8 cellular contexts compared by ENCODE assay signal in genomic region chr1:78044796-78045599, GRCh38. TPM values are rescaled to one million over a fixed set of nuclear protein-coding genes. Genes with fewer than 3 reads are reported as not detected.
A peak's percentile ranks its signal among the peaks of the same experiment; 100 is the strongest.
DNase-seq lines count a peak whose midpoint lies in the region; ATAC-seq and TF ChIP-seq lines count a peak whose summit lies in the region.

No MANE protein-coding gene starts in this region.

- no peak overlapping the region for H3K4me3 ChIP-seq in CD4-positive, alpha-beta memory T cell (ENCODE audit: low read length in 2 of 2)
- H3K4me3 ChIP-seq in NT2/D1 (ENCODE audit: insufficient read length, low read depth) (peak overlapping the region; percentile 72), ovary (peak overlapping the region; percentile 60)

- TF ChIP-seq CTCF in glutamatergic neuron (IDR thresholded peaks at IDR 0.05; ENCODE audit: partially characterized antibody, unreplicated experiment): no peak
- TF ChIP-seq CTCF in ovary (IDR thresholded peaks at IDR 0.05): no peak

- no peak for DNase-seq in CD4-positive, alpha-beta memory T cell
- DNase-seq in NT2/D1 (ENCODE audit: low read depth, low spot score) (no peak), glutamatergic neuron (no peak), ovary (no peak), ecto neural progenitor cell (ENCODE audit: low spot score) (no peak), LoVo (ENCODE audit: low spot score) (no peak)
- DNase-seq in stimulated activated CD4-positive, alpha-beta T cell treated with anti-CD3 and anti-CD28 coated beads, Interleukin-15, amount 100 ng/mL, for 24 hours: no peak

- CTCF ChIA-PET in CD4-positive, alpha-beta memory T cell (lab: Charles Lee; ENCODE audit: partially characterized antibody): interaction anchor here (2.0 kb wide), 1 partner anchor 10 kb away, joined by 4 read pairs; no protein-coding TSS in a partner anchor

- no peaks in the 10 kb centered on the region for H3K9me3 ChIP-seq in CD4-positive, alpha-beta memory T cell (ENCODE audit: control insufficient read depth in 1 of 2, low read length in 2 of 2)
- H3K9me3 ChIP-seq in NT2/D1 (ENCODE audit: insufficient read depth, low read length) (no peaks in the 10 kb centered on the region), ovary (no peaks in the 10 kb centered on the region)

- ATAC-seq in GM18520 (IDR thresholded peaks at IDR 0.05; ENCODE audit: unreplicated experiment): no peak

- no peak overlapping the region for H3K9ac ChIP-seq in NT2/D1 (ENCODE audit: insufficient read length, low read depth)

- H3K27me3 Mint-ChIP-seq in CD4-positive, alpha-beta memory T cell: peaks cover 34 to 43% of the 10 kb centered on the region in 2 donors
- H3K27me3 Mint-ChIP-seq in glutamatergic neuron (ENCODE audit: unreplicated experiment): peaks cover 13% of the 10 kb centered on the region

- TF ChIP-seq EP300 in ovary (IDR thresholded peaks at IDR 0.05): no peak

- H3K4me3 Mint-ChIP-seq in CD4-positive, alpha-beta memory T cell: peak overlapping the region; percentile 65 to 84 (median 76)
- H3K4me3 Mint-ChIP-seq in glutamatergic neuron (ENCODE audit: unreplicated experiment): peak overlapping the region; percentile 82

- H3K4me1 ChIP-seq in CD4-positive, alpha-beta memory T cell (ENCODE audit: insufficient read depth, low read length): peaks cover 15% of the 10 kb centered on the region
- H3K4me1 ChIP-seq in NT2/D1 (ENCODE audit: insufficient read depth, insufficient read length): no peaks in the 10 kb centered on the region
- H3K4me1 ChIP-seq in ovary (ENCODE audit: insufficient read depth): peaks cover 6% of the 10 kb centered on the region

- H3K27me3 ChIP-seq in CD4-positive, alpha-beta memory T cell (ENCODE audit: insufficient read depth, low read length): peaks cover 14% of the 10 kb centered on the region
- H3K27me3 ChIP-seq in NT2/D1 (ENCODE audit: insufficient read depth, insufficient read length) (peaks cover 60% of the 10 kb centered on the region), ovary (no peaks in the 10 kb centered on the region)

- peaks cover 12 to 35% (median 26%) of the 10 kb centered on the region in 4 donors for H3K4me1 Mint-ChIP-seq in CD4-positive, alpha-beta memory T cell
- peaks cover 7% of the 10 kb centered on the region for H3K4me1 Mint-ChIP-seq in glutamatergic neuron (ENCODE audit: low read depth, unreplicated experiment)

- peak overlapping the region in 1 of 7 donors; percentile 4 for H3K27ac Mint-ChIP-seq in CD4-positive, alpha-beta memory T cell
- no peak overlapping the region for H3K27ac Mint-ChIP-seq in glutamatergic neuron (ENCODE audit: unreplicated experiment)

- POLR2A ChIA-PET in CD4-positive, alpha-beta memory T cell (lab: Charles Lee; ENCODE audit: partially characterized antibody): interaction anchor here (0.9 kb wide), 1 partner anchor 66 kb away, joined by 4 read pairs; the partner anchor contains the start of gene FUBP1

- no peak overlapping the region for H3K27ac ChIP-seq in CD4-positive, alpha-beta memory T cell (ENCODE audit: low read depth, low read length)
- no peak overlapping the region for H3K27ac ChIP-seq in ovary

- peaks cover 0 to 1% of the 10 kb centered on the region in 2 donors for H3K36me3 Mint-ChIP-seq in CD4-positive, alpha-beta memory T cell
- H3K36me3 Mint-ChIP-seq in glutamatergic neuron (ENCODE audit: unreplicated experiment): peaks cover 10% of the 10 kb centered on the region

- no peak for TF ChIP-seq POLR2A in ovary (IDR thresholded peaks at IDR 0.05)

- WGBS in ovary, 3 donors: 73 to 80% (median 75%) methylated on average over 14 of the region's 14 CpGs

- intact Hi-C loops in CD4-positive, alpha-beta memory T cell (cut with micrococcal nuclease): loop anchor here (2.0 kb wide), 1 partner anchor 66 kb away; the partner anchor contains the start of gene FUBP1
- intact Hi-C loops in ovary (cut with DNase I): no loop called here

- peaks cover 0 to 4% (median 0%) of the 10 kb centered on the region in 8 donors for H3K9me3 Mint-ChIP-seq in CD4-positive, alpha-beta memory T cell
- H3K9me3 Mint-ChIP-seq in glutamatergic neuron (ENCODE audit: unreplicated experiment): no peaks in the 10 kb centered on the region

- H3K36me3 ChIP-seq in CD4-positive, alpha-beta memory T cell (ENCODE audit: insufficient read depth, low read length): no peaks in the 10 kb centered on the region
- H3K36me3 ChIP-seq in NT2/D1 (ENCODE audit: insufficient read depth, insufficient read length, low read length) (no peaks in the 10 kb centered on the region), ovary (no peaks in the 10 kb centered on the region)

RNA-seq across cellular contexts. Expression of gene GIPC2, which starts 0.8 kb away (rescaled TPM):
- under 1 TPM; 0.28 to 0.52 TPM for total RNA-seq in CD4-positive, alpha-beta memory T cell
- under 1 TPM; 0.13 to 0.33 TPM for polyA plus RNA-seq in CD4-positive, alpha-beta memory T cell
- total RNA-seq in glutamatergic neuron (ENCODE audit: unreplicated experiment) (not detected), ovary (1 to 10 TPM; 1.8 to 5.7 (median 3.3) TPM)
- 1 to 10 TPM; 2.1 to 2.7 TPM for polyA plus RNA-seq in ovary

RNA-seq across cellular contexts. Expression of gene DNAJB4, which starts 40.3 kb away (rescaled TPM):
- total RNA-seq in CD4-positive, alpha-beta memory T cell: 10 to 100 TPM; 15.5 to 18.3 TPM
- 1 to 10 TPM; 8.7 to 9.8 TPM for polyA plus RNA-seq in CD4-positive, alpha-beta memory T cell
- 20.1 TPM for total RNA-seq in glutamatergic neuron (ENCODE audit: unreplicated experiment)
- total RNA-seq in ovary: 10 to 100 TPM; 20.2 to 48.6 (median 23.8) TPM
- 10 to 100 TPM; 18.7 to 33.9 TPM for polyA plus RNA-seq in ovary

Comparison
In these comparisons a context has a peak if more than half of its experiments do, and no peak if none do; other contexts are left out.
1. H3K4me3 ChIP-seq: peak in NT2/D1 (single experiment) and ovary (single experiment); none in CD4-positive, alpha-beta memory T cell (0 of 2).